Comparison of ENCODE assay signal across 8 cellular contexts in genomic region chr13:76822691-76823267, GRCh38.
A peak's percentile ranks its signal among the peaks of the same experiment; 100 is the strongest.
DNase-seq lines count a peak whose midpoint lies in the region; TF ChIP-seq lines count a peak whose summit lies in the region.

No MANE protein-coding gene starts in this region.

- H4K20me1 ChIP-seq in fibroblast of lung (ENCODE audit: control insufficient read depth, extremely low read depth, insufficient read depth, low read length) = no peaks in the 10 kb centered on the region

- no peak overlapping the region for H2AFZ ChIP-seq in fibroblast of lung (ENCODE audit: low read length)

- H3K27me3 Mint-ChIP-seq in glutamatergic neuron (ENCODE audit: unreplicated experiment) = peaks cover 1% of the 10 kb centered on the region

- no peak overlapping the region for H3K4me3 Mint-ChIP-seq in glutamatergic neuron (ENCODE audit: unreplicated experiment)

- H3K27ac ChIP-seq in fibroblast of lung (ENCODE audit: insufficient read depth, low read length) = no peak overlapping the region

- no peak overlapping the region for H3K9ac ChIP-seq in fibroblast of lung (ENCODE audit: insufficient read depth, low read length)

- no peaks in the 10 kb centered on the region for H3K4me1 ChIP-seq in fibroblast of lung (ENCODE audit: control insufficient read depth, extremely low read depth, insufficient read depth, low read length)

- no peaks in the 10 kb centered on the region for H3K9me3 ChIP-seq in fibroblast of lung (ENCODE audit: control insufficient read depth, insufficient read depth, low read depth, low read length)

- H3K36me3 ChIP-seq in fibroblast of lung (ENCODE audit: control insufficient read depth, insufficient read depth, low read length) = no peaks in the 10 kb centered on the region

- H3K79me2 ChIP-seq in fibroblast of lung (ENCODE audit: control insufficient read depth, insufficient read depth, low read length) = no peaks in the 10 kb centered on the region

- DNase-seq in CD1c-positive myeloid dendritic cell (ENCODE audit: extremely low spot score) (peak; percentile 52), GM20000 (ENCODE audit: low spot score) (peak; percentile 36), NCI-H526 treated with DMSO at 0.1 percent for 48 hours (lab: John Stamatoyannopoulos, UW) (peak; percentile 24), fibroblast of lung (ENCODE audit: low read depth in 2 of 2) (peak; percentile 17 to 60), NCI-H1417 (lab: John Stamatoyannopoulos, UW) (no peak), glutamatergic neuron (no peak), NCI-H2029 treated with DMSO at 0.1 percent for 48 hours (lab: John Stamatoyannopoulos, UW) (no peak), NCI-H187 treated with DMSO at 0.1 percent for 48 hours (lab: John Stamatoyannopoulos, UW) (no peak)

- TF ChIP-seq CTCF in GM20000 (IDR thresholded peaks at IDR 0.05; ENCODE audit: extremely low read depth, missing control alignments) (peak; percentile 39), fibroblast of lung (conservative IDR thresholded peaks at IDR 0.05 in 1 of 2, IDR thresholded peaks at IDR 0.05 in 1 of 2; ENCODE audit: low read depth in 1 of 2, low read length in 2 of 2) (peak; percentile 36 to 46), glutamatergic neuron (IDR thresholded peaks at IDR 0.05; ENCODE audit: partially characterized antibody, unreplicated experiment) (no peak)

- H3K27me3 ChIP-seq in fibroblast of lung (ENCODE audit: control insufficient read depth, insufficient read depth, low read length) = no peaks in the 10 kb centered on the region

- H3K4me3 ChIP-seq in fibroblast of lung (replicated peaks in 1 of 4; ENCODE audit: control extremely low read depth in 1 of 4, insufficient read depth in 1 of 4, low read depth in 3 of 4, low read length in 4 of 4) = no peak overlapping the region

- no peak overlapping the region for H3K27ac Mint-ChIP-seq in glutamatergic neuron (ENCODE audit: unreplicated experiment)

- H3K4me1 Mint-ChIP-seq in glutamatergic neuron (ENCODE audit: low read depth, unreplicated experiment) = peaks cover 16% of the 10 kb centered on the region

- no peak overlapping the region for H3K4me2 ChIP-seq in fibroblast of lung (ENCODE audit: extremely low read depth, insufficient read depth, low read length)

- peaks cover 8% of the 10 kb centered on the region for H3K36me3 Mint-ChIP-seq in glutamatergic neuron (ENCODE audit: unreplicated experiment)

- peaks cover 1% of the 10 kb centered on the region for H3K9me3 Mint-ChIP-seq in glutamatergic neuron (ENCODE audit: unreplicated experiment)

Comparison
In these comparisons a context has a peak if more than half of its experiments do, and no peak if none do; other contexts are left out.
1. DNase-seq: peak in CD1c-positive myeloid dendritic cell (single experiment), GM20000 (single experiment), NCI-H526 treated with DMSO at 0.1 percent for 48 hours (single experiment) and fibroblast of lung (2 of 2); none in NCI-H1417 (0 of 3), glutamatergic neuron (single experiment), NCI-H2029 treated with DMSO at 0.1 percent for 48 hours (single experiment) and NCI-H187 treated with DMSO at 0.1 percent for 48 hours (single experiment).